ENCODE assay signal across 1 cellular context in the genomic region with DNA sequence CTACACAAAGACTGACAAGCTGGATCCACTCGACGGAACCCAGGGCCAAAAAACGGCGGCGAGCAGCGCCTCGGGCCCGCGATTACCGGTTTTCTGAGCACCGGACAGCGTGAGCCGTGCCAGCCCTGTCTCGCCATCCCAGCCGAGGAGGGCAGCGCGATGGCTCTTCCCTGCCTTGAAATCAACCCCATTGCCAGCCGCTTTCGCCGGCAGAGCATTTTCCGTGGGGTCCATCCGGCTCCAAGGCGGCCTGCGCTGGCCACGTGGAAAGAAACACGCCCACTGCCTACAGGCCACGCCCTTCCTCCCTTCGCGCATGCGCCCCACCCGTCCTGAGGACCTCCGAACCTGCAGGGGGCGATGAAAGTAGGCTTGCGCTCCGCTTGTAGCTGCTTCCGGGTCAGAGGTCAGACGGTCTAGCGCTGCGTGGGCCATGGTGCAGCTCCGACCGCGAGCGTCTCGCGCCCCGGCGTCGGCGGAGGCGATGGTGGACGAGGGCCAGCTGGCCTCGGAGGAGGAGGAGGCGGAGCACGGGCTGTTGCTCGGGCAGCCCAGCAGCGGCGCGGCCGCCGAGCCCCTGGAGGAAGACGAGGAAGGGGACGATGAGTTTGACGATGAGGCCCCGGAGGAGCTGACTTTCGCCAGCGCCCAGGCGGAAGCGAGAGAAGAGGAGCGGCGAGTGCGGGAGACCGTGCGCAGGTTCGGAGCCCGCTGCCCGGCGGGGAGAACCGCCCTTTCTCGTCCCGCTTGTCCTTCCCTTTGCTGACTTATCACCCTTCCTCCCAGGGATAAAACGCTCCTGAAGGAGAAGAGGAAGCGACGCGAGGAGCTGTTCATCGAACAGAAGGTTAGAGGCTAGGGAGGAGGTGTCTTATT.
TF ChIP-seq lines count a peak whose summit lies in the region.

Gene NOL7, plus strand, starts transcription at position 410 of the 876 bp plus-strand sequence. Its CDS starts 24 bp downstream, at position 434.

TF ChIP-seq in K562, 482 proteins besides CTCF, POLR2A, EP300 and RAD21 (continued from another document and continues in another):
- TF ChIP-seq CHAMP1 (IDR thresholded peaks at IDR 0.05): peak; percentile 78
- 0 out of 2 replicates have a peak, but pooled peaks have one; percentile 59 for TF ChIP-seq ZNF76 (CRISPR knock-in tag; IDR thresholded peaks at IDR 0.05; ENCODE audit: borderline replicate concordance)
- TF ChIP-seq IRF9 (tag; IDR thresholded peaks at IDR 0.05): no peak
- peak; percentile 29 to 100; a peak in 3 of 4 replicates for TF ChIP-seq HDAC1 (IDR thresholded peaks at IDR 0.05)
- peak; percentile 95 for TF ChIP-seq ETV5 (CRISPR knock-in tag; IDR thresholded peaks at IDR 0.05; ENCODE audit: low read depth)
- TF ChIP-seq AFF4 (CRISPR knock-in tag; IDR thresholded peaks at IDR 0.05): peak; percentile 98
- TF ChIP-seq MGA (IDR thresholded peaks at IDR 0.05): peak; percentile 96
- peak; percentile 99 for TF ChIP-seq GABPA (tag; conservative IDR thresholded peaks at IDR 0.05; ENCODE audit: low read depth)
- TF ChIP-seq PTTG1 (tag; IDR thresholded peaks at IDR 0.05; ENCODE audit: low read depth): no peak
- peak in 1 of 2 experiments; percentile 66; a peak in 3 of 4 replicates for TF ChIP-seq RCOR1 (IDR thresholded peaks at IDR 0.05; ENCODE audit: borderline replicate concordance in 1 of 2, low read depth in 2 of 2, low read length in 2 of 2)
- 0 out of 4 replicates have a peak, but pooled peaks of 1 of the 2 experiments have one; percentile 51 for TF ChIP-seq ARNT (IDR thresholded peaks at IDR 0.05)
- no peak for TF ChIP-seq CBFA2T2 (conservative IDR thresholded peaks at IDR 0.05)
- peak; percentile 14; the same call in 1 of the 2 replicates for TF ChIP-seq RFX5 (IDR thresholded peaks at IDR 0.05; ENCODE audit: low read depth, low read length)
- peak; percentile 63; the same call in 1 of the 2 replicates for TF ChIP-seq ERF (CRISPR knock-in tag; IDR thresholded peaks at IDR 0.05)
- peak; percentile 65 for TF ChIP-seq PRDM10 (IDR thresholded peaks at IDR 0.05; ENCODE audit: partially characterized antibody)
- peak; percentile 44; the same call in 1 of the 2 replicates for TF ChIP-seq ZNF740 (CRISPR knock-in tag; IDR thresholded peaks at IDR 0.05)
- no peak for TF ChIP-seq ZNF740 (tag; IDR thresholded peaks at IDR 0.05)
- TF ChIP-seq SETDB1 (IDR thresholded peaks at IDR 0.05; ENCODE audit: low read length): no peak
